ENCODE assay signal across 14 cellular contexts in genomic region chr6:4403023-4403752, GRCh38.
DNase-seq lines count a peak whose midpoint lies in the region; ATAC-seq and TF ChIP-seq lines count a peak whose summit lies in the region.
"Had no signal": no experiment of that assay in that cellular context is flagged by ENCODE, and none has a peak within 500 bp of the region (broad histone marks: within the 10 kb centered on the region; RNA-seq: fewer than 3 reads in every experiment).

No MANE protein-coding gene starts in this region.

- no TSS peak for BruUV-seq in IMR-90 (replicated peaks; lab: Mats Ljungman, UMichigan)

- TF ChIP-seq CTCF in IMR-90 (conservative IDR thresholded peaks at IDR 0.05; ENCODE audit: low read depth, low read length) (no peak), brain microvascular endothelial cell (IDR thresholded peaks at IDR 0.05; ENCODE audit: low read depth, low read length, missing control alignments) (no peak)

- H3K36me3 ChIP-seq in IMR-90 (ENCODE audit: control insufficient read depth, insufficient read depth, low read length) (no peaks in the 10 kb centered on the region), brain microvascular endothelial cell (replicated peaks) (no peaks in the 10 kb centered on the region)
- H3K36me3 ChIP-seq: adrenal gland, neural progenitor cell had no signal

- in situ Hi-C loops in IMR-90 (cut with MboI; ENCODE audit: low sequenced_read_pairs) (no loop called here), brain microvascular endothelial cell (cut with HindIII; ENCODE audit: low pct_ligation_motif_present, low sequenced_read_pairs) (no loop called here)

- H3K4me3 ChIP-seq in IMR-90 (ENCODE audit: insufficient read depth, low read depth, low read length) (no peak overlapping the region), brain microvascular endothelial cell (ENCODE audit: low read depth, low read length) (no peak overlapping the region)
- H3K4me3 ChIP-seq: adrenal gland, neural progenitor cell had no signal

- 100% methylated on average over 1 of the region's 12 CpGs; no CpG with 5 or more reads in 1 of the 2 experiments for WGBS in IMR-90 (ENCODE audit: extremely low coverage in 2 of 2, insufficient read length in 1 of 2), 2 experiments

- H4K20me1 ChIP-seq in IMR-90 (ENCODE audit: insufficient read depth, low read length) = no peaks in the 10 kb centered on the region

- H3K27ac ChIP-seq in IMR-90 (ENCODE audit: insufficient read depth, low read length) (peak overlapping the region; percentile 69; the same call in 1 of the 2 replicates), brain microvascular endothelial cell (peak overlapping the region; percentile 6), temporal lobe (ENCODE audit: low read depth, low read length) (peak overlapping the region; percentile 41)
- H3K27ac ChIP-seq: neural progenitor cell had no signal

- peak overlapping the region; percentile 84 for H3K14ac ChIP-seq in IMR-90 (replicated peaks; ENCODE audit: low read depth, low read length)

- H3K23ac ChIP-seq in IMR-90 (ENCODE audit: low read depth, low read length) = peak overlapping the region; percentile 35; the same call in 1 of the 2 replicates

- no peak overlapping the region for H3K4me2 ChIP-seq in IMR-90 (ENCODE audit: low read depth, low read length)
- H3K4me2 ChIP-seq: neural progenitor cell had no signal

- H2BK120ac ChIP-seq in IMR-90 (ENCODE audit: low read depth, low read length) = peak overlapping the region; percentile 91

- H2AK5ac ChIP-seq in IMR-90 (ENCODE audit: low read depth, low read length) = peak overlapping the region; percentile 65

- H3K18ac ChIP-seq in IMR-90 (ENCODE audit: low read depth, low read length) = peak overlapping the region; percentile 61

- DNase-seq in IMR-90 (no peak), brain microvascular endothelial cell (no peak), inferior parietal cortex (ENCODE audit: extremely low spot score) (peak; percentile 28), NCI-H748 treated with DMSO at 0.1 percent for 48 hours (lab: John Stamatoyannopoulos, UW) (no peak)
- DNase-seq in stimulated activated CD4-positive, alpha-beta T cell treated with anti-CD3 and anti-CD28 coated beads, Interleukin-15, amount 100 ng/mL, for 24 hours = no peak
- DNase-seq: cerebellar nuclear complex; midbrain; NCI-H526; stimulated activated naive CD4-positive, alpha-beta T cell treated with Interleukin-2 at 50 U/mL for 16 hours had no signal

- peak overlapping the region; percentile 79 for H2AFZ ChIP-seq in IMR-90 (replicated peaks; ENCODE audit: low read length, poor library complexity)
- H2AFZ ChIP-seq: neural progenitor cell had no signal

- H2BK15ac ChIP-seq in IMR-90 (ENCODE audit: low read depth, low read length) = peak overlapping the region; percentile 69; the same call in 2 of the 3 replicates

- CTCF ChIA-PET in IMR-90 (lab: Yijun Ruan, JAX) = no interaction called here

- no peaks in the 10 kb centered on the region for H3K79me1 ChIP-seq in IMR-90 (ENCODE audit: low read depth in 1 of 2, low read length in 2 of 2)

- peak overlapping the region; percentile 85 for H2BK20ac ChIP-seq in IMR-90 (ENCODE audit: low read depth, low read length)

- H3K9me1 ChIP-seq in IMR-90 (ENCODE audit: insufficient read depth, low read length) = peaks cover 6% of the 10 kb centered on the region

- no peak overlapping the region for H2BK5ac ChIP-seq in IMR-90 (ENCODE audit: low read depth, low read length, poor library complexity, severe bottlenecking)

- dilution Hi-C loops in IMR-90 (cut with HindIII; ENCODE audit: low sequenced_read_pairs, unreplicated experiment) = no loop called here

- POLR2A ChIA-PET in IMR-90 (lab: Charles Lee; ENCODE audit: unreplicated experiment) = no interaction called here

- H4K91ac ChIP-seq in IMR-90 (ENCODE audit: insufficient read depth, low read depth, low read length) = peak overlapping the region; percentile 68

- peak overlapping the region; percentile 32; the same call in 1 of the 2 replicates for H4K5ac ChIP-seq in IMR-90 (ENCODE audit: low read depth, low read length)

- H3K4me1 ChIP-seq in IMR-90 (ENCODE audit: control insufficient read depth, insufficient read depth, low read length) = peaks cover 19% of the 10 kb centered on the region

- ATAC-seq in IMR-90 (ENCODE audit: low read depth) = no peak
- ATAC-seq in GM19467 (IDR thresholded peaks at IDR 0.05; ENCODE audit: unreplicated experiment) = no peak
- ATAC-seq: activated T-helper 17 cell treated with anti-CD3 and anti-CD28 coated beads, Interleukin-2, amount 50 U/mL, for 72 hours had no signal

- peak overlapping the region; percentile 26 to 67; a peak in 2 of 4 replicates for H4K8ac ChIP-seq in IMR-90 (ENCODE audit: low read depth in 2 of 2, low read length in 2 of 2)

- no peaks in the 10 kb centered on the region for H3K9me3 ChIP-seq in IMR-90 (ENCODE audit: control insufficient read depth, insufficient read depth, low read length)
- H3K9me3 ChIP-seq: adrenal gland had no signal

- H3K27me3 ChIP-seq in IMR-90 (ENCODE audit: control insufficient read depth, insufficient read depth, low read length) = no peaks in the 10 kb centered on the region
- no peaks in the 10 kb centered on the region for H3K27me3 ChIP-seq in brain microvascular endothelial cell (replicated peaks)
- H3K27me3 ChIP-seq: adrenal gland, neural progenitor cell had no signal

- no peak for TF ChIP-seq RAD21 in IMR-90 (IDR thresholded peaks at IDR 0.05; ENCODE audit: low read length)

- H3K9ac ChIP-seq in IMR-90 (ENCODE audit: low read depth, low read length) = no peak overlapping the region
- H3K9ac ChIP-seq: neural progenitor cell had no signal

- TF ChIP-seq POLR2A in IMR-90 (IDR thresholded peaks at IDR 0.05; ENCODE audit: low read depth, low read length) = no peak

- no peak overlapping the region for H3K56ac ChIP-seq in IMR-90 (ENCODE audit: extremely low read depth, insufficient read depth, low read length)

- intact Hi-C loops in IMR-90 (cut with micrococcal nuclease) = no loop called here

- H2AK9ac ChIP-seq in IMR-90 (replicated peaks; ENCODE audit: low read depth, low read length, poor library complexity) = peak overlapping the region; percentile 1

- peak overlapping the region; percentile 79 for H3K4ac ChIP-seq in IMR-90 (ENCODE audit: low read depth, low read length)

TF ChIP-seq in IMR-90, 13 proteins besides CTCF, POLR2A, EP300 and RAD21:
- TF ChIP-seq MAFK (IDR thresholded peaks at IDR 0.05; ENCODE audit: low read depth, low read length) (no peak), MXI1 (IDR thresholded peaks at IDR 0.05; ENCODE audit: borderline replicate concordance, low read depth, low read length) (no peak), RCOR1 (IDR thresholded peaks at IDR 0.05; ENCODE audit: insufficient replicate concordance, low read length) (no peak), CEBPB (IDR thresholded peaks at IDR 0.05; ENCODE audit: low read depth, low read length) (no peak), CHD1 (IDR thresholded peaks at IDR 0.05; ENCODE audit: low read depth, low read length) (no peak), SMC3 (IDR thresholded peaks at IDR 0.05; ENCODE audit: low read depth, low read length) (no peak), USF2 (IDR thresholded peaks at IDR 0.05; ENCODE audit: low read depth, low read length) (no peak), ELK1 (IDR thresholded peaks at IDR 0.05; ENCODE audit: borderline replicate concordance, low read depth, low read length) (no peak), NFE2L2 (IDR thresholded peaks at IDR 0.05; ENCODE audit: low read depth, low read length) (no peak), BHLHE40 (IDR thresholded peaks at IDR 0.05; ENCODE audit: low read depth, low read length) (no peak), RFX5 (IDR thresholded peaks at IDR 0.05; ENCODE audit: low read depth, low read length) (no peak)
TF ChIP-seq in IMR-90: peak in this region for 0.

Comparison
In these comparisons a context has a peak if more than half of its experiments do, and no peak if none do; other contexts are left out.
1. H3K27ac ChIP-seq: peak in every context shown above with its lines; median percentile 69 in IMR-90; 41 in temporal lobe; 6 in brain microvascular endothelial cell.